Comparison of ENCODE assay signal across 8 cellular contexts in the genomic region with DNA sequence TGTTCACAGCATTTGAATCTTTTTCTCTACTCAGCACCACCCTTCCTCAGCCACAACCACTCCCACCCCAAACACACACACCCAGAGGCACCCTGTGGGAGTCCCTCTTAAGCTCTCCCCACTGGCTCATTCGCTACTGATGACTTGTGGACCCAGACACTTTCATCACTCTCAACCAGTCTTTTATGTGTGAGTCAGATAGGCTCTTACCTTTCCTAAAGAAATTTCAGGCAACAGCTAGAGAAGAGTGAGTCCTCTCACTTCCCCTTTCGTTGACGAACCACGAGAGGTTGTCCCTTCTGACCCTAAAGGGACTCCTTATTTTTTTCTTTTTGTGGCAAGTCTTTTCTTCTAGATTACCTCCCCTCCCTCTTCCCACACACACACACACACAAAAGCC. TPM values are rescaled to one million over a fixed set of nuclear protein-coding genes. Genes with fewer than 3 reads are reported as not detected.
A peak's percentile ranks its signal among the peaks of the same experiment; 100 is the strongest.
DNase-seq lines count a peak whose midpoint lies in the region; ATAC-seq and TF ChIP-seq lines count a peak whose summit lies in the region.

No MANE protein-coding gene starts in this region.

- in situ Hi-C loops in brain microvascular endothelial cell (cut with HindIII; ENCODE audit: low pct_ligation_motif_present, low sequenced_read_pairs) = no loop called here

- H3K36me3 ChIP-seq in PC-3 (ENCODE audit: low read depth, low read length) (no peaks in the 10 kb centered on the region), brain microvascular endothelial cell (replicated peaks) (no peaks in the 10 kb centered on the region)

- TF ChIP-seq CTCF in PC-3 (conservative IDR thresholded peaks at IDR 0.05; ENCODE audit: low read depth, low read length) (no peak), brain microvascular endothelial cell (IDR thresholded peaks at IDR 0.05; ENCODE audit: low read depth, low read length, missing control alignments) (no peak), coronary artery (IDR thresholded peaks at IDR 0.05) (no peak)

- H3K27ac ChIP-seq in PC-3 (ENCODE audit: low read length) (no peak overlapping the region), brain microvascular endothelial cell (no peak overlapping the region), coronary artery (no peak overlapping the region)

- CTCF ChIA-PET in PC-3 (lab: Charles Lee) = no interaction called here

- no TSS peak for BruUV-seq in PC-3 (replicated peaks; lab: Mats Ljungman, UMichigan)

- H3K4me1 ChIP-seq in PC-3 (ENCODE audit: insufficient read depth, low read length) = no peaks in the 10 kb centered on the region

- no peaks in the 10 kb centered on the region for H3F3A ChIP-seq in PC-3 (ENCODE audit: low read length, unreplicated experiment)

- DNase-seq in PC-3 (peak; percentile 13), brain microvascular endothelial cell (peak; percentile 20), hippocampal formation (lab: John Stamatoyannopoulos, UW) (no peak), NCI-H1105 treated with DMSO at 0.1 percent for 48 hours (lab: John Stamatoyannopoulos, UW) (no peak), coronary artery (ENCODE audit: low spot score) (no peak)
- peak; percentile 14 to 28 for DNase-seq in stimulated activated CD4-positive, alpha-beta T cell treated with anti-CD3 and anti-CD28 coated beads, Interleukin-15, amount 100 ng/mL, for 48 hours (ENCODE audit: low read depth in 2 of 2)

- no peaks in the 10 kb centered on the region for H4K20me1 ChIP-seq in PC-3 (ENCODE audit: low read length)

- no peaks in the 10 kb centered on the region for H3K9me3 ChIP-seq in PC-3 (ENCODE audit: low read length)

- no peak overlapping the region for H3K4me2 ChIP-seq in PC-3 (ENCODE audit: low read length)

- H3K27me3 ChIP-seq in PC-3 (ENCODE audit: low read length) = no peaks in the 10 kb centered on the region
- no peaks in the 10 kb centered on the region for H3K27me3 ChIP-seq in brain microvascular endothelial cell (replicated peaks)

- H3K9me2 ChIP-seq in PC-3 (replicated peaks; ENCODE audit: low read length) = no peaks in the 10 kb centered on the region

- ATAC-seq in GM18520 (IDR thresholded peaks at IDR 0.05; ENCODE audit: unreplicated experiment) (peak; percentile 96), HG02840 (IDR thresholded peaks at IDR 0.05; ENCODE audit: low FRiP score, unreplicated experiment) (peak; percentile 97), PC-3 (peak; percentile 22; the same call in 1 of the 2 replicates)

- POLR2A ChIA-PET in PC-3 (lab: Charles Lee; ENCODE audit: unreplicated experiment) = no interaction called here

- H2AFZ ChIP-seq in PC-3 (ENCODE audit: low read length) = no peak overlapping the region

- H3K4me3 ChIP-seq in PC-3 (ENCODE audit: low read length) (no peak overlapping the region), brain microvascular endothelial cell (ENCODE audit: low read depth, low read length) (no peak overlapping the region), coronary artery (no peak overlapping the region)

- intact Hi-C loops in PC-3 (cut with micrococcal nuclease) = no loop called here

- no peaks in the 10 kb centered on the region for H3K79me2 ChIP-seq in PC-3 (ENCODE audit: low read length)

- H3K9ac ChIP-seq in PC-3 (ENCODE audit: low read length) = no peak overlapping the region

RNA-seq across cellular contexts. Expression of a gene that starts 58.1 kb away (rescaled TPM):
- 7.5 and 7.8 TPM in 2 replicates for total RNA-seq in PC-3 (2014; rRNA removed)

Comparison
In these comparisons a context has a peak if more than half of its experiments do, and no peak if none do; other contexts are left out.
1. ATAC-seq: peak in every context shown above with its lines; median percentile 97 in HG02840; 96 in GM18520; 22 in PC-3.
2. DNase-seq: peak in PC-3 (single experiment), brain microvascular endothelial cell (single experiment) and stimulated activated CD4-positive, alpha-beta T cell treated with anti-CD3 and anti-CD28 coated beads, Interleukin-15, amount 100 ng/mL, for 48 hours (2 of 2); none in hippocampal formation (0 of 2), NCI-H1105 treated with DMSO at 0.1 percent for 48 hours (single experiment) and coronary artery (single experiment).